ENCODE assay signal across 1 cellular context in the genomic region with DNA sequence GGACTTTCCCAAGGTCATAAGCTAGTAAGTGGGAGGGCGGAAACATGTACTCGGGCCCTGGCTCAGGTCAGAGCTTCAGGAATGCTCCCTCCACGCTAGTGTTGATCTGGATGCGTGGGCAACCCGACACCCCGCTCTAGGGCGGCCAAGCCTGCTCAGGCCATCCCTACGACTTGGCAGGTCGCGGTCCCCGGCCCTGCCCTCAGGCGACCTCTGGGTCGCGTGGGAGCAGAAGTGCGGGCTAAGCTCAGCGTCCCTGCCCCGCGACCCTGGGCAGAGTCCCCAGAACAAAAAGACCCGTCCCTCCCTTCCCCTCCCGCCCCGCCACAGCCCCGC.
TF ChIP-seq lines count a peak whose summit lies in the region.

No MANE protein-coding gene starts in this region.

TF ChIP-seq in HepG2, 621 proteins besides CTCF, POLR2A, EP300 and RAD21 (continued from another document and continues in another):
- TF ChIP-seq, protein P1, sequence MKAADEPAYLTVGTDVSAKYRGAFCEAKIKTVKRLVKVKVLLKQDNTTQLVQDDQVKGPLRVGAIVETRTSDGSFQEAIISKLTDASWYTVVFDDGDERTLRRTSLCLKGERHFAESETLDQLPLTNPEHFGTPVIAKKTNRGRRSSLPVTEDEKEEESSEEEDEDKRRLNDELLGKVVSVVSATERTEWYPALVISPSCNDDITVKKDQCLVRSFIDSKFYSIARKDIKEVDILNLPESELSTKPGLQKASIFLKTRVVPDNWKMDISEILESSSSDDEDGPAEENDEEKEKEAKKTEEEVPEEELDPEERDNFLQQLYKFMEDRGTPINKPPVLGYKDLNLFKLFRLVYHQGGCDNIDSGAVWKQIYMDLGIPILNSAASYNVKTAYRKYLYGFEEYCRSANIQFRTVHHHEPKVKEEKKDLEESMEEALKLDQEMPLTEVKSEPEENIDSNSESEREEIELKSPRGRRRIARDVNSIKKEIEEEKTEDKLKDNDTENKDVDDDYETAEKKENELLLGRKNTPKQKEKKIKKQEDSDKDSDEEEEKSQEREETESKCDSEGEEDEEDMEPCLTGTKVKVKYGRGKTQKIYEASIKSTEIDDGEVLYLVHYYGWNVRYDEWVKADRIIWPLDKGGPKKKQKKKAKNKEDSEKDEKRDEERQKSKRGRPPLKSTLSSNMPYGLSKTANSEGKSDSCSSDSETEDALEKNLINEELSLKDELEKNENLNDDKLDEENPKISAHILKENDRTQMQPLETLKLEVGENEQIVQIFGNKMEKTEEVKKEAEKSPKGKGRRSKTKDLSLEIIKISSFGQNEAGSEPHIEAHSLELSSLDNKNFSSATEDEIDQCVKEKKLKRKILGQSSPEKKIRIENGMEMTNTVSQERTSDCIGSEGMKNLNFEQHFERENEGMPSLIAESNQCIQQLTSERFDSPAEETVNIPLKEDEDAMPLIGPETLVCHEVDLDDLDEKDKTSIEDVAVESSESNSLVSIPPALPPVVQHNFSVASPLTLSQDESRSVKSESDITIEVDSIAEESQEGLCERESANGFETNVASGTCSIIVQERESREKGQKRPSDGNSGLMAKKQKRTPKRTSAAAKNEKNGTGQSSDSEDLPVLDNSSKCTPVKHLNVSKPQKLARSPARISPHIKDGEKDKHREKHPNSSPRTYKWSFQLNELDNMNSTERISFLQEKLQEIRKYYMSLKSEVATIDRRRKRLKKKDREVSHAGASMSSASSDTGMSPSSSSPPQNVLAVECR (CRISPR knock-in tag; IDR thresholded peaks at IDR 0.05; ENCODE audit: borderline replicate concordance) = peak; percentile 86; the same call in 1 of the 2 replicates
- TF ChIP-seq ZNF761 (CRISPR knock-in tag; conservative IDR thresholded peaks at IDR 0.05) = peak; percentile 60; the same call in 1 of the 2 replicates
- TF ChIP-seq, protein P2, sequence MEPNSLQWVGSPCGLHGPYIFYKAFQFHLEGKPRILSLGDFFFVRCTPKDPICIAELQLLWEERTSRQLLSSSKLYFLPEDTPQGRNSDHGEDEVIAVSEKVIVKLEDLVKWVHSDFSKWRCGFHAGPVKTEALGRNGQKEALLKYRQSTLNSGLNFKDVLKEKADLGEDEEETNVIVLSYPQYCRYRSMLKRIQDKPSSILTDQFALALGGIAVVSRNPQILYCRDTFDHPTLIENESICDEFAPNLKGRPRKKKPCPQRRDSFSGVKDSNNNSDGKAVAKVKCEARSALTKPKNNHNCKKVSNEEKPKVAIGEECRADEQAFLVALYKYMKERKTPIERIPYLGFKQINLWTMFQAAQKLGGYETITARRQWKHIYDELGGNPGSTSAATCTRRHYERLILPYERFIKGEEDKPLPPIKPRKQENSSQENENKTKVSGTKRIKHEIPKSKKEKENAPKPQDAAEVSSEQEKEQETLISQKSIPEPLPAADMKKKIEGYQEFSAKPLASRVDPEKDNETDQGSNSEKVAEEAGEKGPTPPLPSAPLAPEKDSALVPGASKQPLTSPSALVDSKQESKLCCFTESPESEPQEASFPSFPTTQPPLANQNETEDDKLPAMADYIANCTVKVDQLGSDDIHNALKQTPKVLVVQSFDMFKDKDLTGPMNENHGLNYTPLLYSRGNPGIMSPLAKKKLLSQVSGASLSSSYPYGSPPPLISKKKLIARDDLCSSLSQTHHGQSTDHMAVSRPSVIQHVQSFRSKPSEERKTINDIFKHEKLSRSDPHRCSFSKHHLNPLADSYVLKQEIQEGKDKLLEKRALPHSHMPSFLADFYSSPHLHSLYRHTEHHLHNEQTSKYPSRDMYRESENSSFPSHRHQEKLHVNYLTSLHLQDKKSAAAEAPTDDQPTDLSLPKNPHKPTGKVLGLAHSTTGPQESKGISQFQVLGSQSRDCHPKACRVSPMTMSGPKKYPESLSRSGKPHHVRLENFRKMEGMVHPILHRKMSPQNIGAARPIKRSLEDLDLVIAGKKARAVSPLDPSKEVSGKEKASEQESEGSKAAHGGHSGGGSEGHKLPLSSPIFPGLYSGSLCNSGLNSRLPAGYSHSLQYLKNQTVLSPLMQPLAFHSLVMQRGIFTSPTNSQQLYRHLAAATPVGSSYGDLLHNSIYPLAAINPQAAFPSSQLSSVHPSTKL (CRISPR knock-in tag; IDR thresholded peaks at IDR 0.05) = peak; percentile 36; the same call in 1 of the 2 replicates
- TF ChIP-seq, protein P3, sequence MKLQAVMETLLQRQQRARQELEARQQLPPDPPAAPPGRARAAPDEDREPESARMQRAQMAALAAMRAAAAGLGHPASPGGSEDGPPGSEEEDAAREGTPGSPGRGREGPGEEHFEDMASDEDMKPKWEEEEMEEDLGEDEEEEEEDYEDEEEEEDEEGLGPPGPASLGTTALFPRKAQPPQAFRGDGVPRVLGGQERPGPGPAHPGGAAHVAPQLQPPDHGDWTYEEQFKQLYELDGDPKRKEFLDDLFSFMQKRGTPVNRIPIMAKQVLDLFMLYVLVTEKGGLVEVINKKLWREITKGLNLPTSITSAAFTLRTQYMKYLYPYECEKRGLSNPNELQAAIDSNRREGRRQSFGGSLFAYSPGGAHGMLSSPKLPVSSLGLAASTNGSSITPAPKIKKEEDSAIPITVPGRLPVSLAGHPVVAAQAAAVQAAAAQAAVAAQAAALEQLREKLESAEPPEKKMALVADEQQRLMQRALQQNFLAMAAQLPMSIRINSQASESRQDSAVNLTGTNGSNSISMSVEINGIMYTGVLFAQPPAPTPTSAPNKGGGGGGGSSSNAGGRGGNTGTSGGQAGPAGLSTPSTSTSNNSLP (IDR thresholded peaks at IDR 0.05; ENCODE audit: low read depth, low read length) = no peak
- TF ChIP-seq HNRNPH1 (optimal IDR thresholded peaks at IDR 0.05; ENCODE audit: low read depth, low read length) = no peak
- TF ChIP-seq ASH2L (IDR thresholded peaks at IDR 0.05; ENCODE audit: insufficient read length, low read depth, low read length) = no peak
- TF ChIP-seq KDM3A (CRISPR knock-in tag; IDR thresholded peaks at IDR 0.05; ENCODE audit: low read depth) = no peak
- TF ChIP-seq, protein P4, sequence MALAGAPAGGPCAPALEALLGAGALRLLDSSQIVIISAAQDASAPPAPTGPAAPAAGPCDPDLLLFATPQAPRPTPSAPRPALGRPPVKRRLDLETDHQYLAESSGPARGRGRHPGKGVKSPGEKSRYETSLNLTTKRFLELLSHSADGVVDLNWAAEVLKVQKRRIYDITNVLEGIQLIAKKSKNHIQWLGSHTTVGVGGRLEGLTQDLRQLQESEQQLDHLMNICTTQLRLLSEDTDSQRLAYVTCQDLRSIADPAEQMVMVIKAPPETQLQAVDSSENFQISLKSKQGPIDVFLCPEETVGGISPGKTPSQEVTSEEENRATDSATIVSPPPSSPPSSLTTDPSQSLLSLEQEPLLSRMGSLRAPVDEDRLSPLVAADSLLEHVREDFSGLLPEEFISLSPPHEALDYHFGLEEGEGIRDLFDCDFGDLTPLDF (CRISPR knock-in tag; IDR thresholded peaks at IDR 0.05) = no peak
- no peak for TF ChIP-seq CREM (IDR thresholded peaks at IDR 0.05)
- no peak for TF ChIP-seq CREM (CRISPR knock-in tag; IDR thresholded peaks at IDR 0.05)
- TF ChIP-seq, protein P5, sequence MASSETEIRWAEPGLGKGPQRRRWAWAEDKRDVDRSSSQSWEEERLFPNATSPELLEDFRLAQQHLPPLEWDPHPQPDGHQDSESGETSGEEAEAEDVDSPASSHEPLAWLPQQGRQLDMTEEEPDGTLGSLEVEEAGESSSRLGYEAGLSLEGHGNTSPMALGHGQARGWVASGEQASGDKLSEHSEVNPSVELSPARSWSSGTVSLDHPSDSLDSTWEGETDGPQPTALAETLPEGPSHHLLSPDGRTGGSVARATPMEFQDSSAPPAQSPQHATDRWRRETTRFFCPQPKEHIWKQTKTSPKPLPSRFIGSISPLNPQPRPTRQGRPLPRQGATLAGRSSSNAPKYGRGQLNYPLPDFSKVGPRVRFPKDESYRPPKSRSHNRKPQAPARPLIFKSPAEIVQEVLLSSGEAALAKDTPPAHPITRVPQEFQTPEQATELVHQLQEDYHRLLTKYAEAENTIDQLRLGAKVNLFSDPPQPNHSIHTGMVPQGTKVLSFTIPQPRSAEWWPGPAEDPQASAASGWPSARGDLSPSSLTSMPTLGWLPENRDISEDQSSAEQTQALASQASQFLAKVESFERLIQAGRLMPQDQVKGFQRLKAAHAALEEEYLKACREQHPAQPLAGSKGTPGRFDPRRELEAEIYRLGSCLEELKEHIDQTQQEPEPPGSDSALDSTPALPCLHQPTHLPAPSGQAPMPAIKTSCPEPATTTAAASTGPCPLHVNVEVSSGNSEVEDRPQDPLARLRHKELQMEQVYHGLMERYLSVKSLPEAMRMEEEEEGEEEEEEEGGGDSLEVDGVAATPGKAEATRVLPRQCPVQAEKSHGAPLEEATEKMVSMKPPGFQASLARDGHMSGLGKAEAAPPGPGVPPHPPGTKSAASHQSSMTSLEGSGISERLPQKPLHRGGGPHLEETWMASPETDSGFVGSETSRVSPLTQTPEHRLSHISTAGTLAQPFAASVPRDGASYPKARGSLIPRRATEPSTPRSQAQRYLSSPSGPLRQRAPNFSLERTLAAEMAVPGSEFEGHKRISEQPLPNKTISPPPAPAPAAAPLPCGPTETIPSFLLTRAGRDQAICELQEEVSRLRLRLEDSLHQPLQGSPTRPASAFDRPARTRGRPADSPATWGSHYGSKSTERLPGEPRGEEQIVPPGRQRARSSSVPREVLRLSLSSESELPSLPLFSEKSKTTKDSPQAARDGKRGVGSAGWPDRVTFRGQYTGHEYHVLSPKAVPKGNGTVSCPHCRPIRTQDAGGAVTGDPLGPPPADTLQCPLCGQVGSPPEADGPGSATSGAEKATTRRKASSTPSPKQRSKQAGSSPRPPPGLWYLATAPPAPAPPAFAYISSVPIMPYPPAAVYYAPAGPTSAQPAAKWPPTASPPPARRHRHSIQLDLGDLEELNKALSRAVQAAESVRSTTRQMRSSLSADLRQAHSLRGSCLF (CRISPR knock-in tag; IDR thresholded peaks at IDR 0.05; ENCODE audit: borderline replicate concordance) = no peak
- TF ChIP-seq, protein P6, sequence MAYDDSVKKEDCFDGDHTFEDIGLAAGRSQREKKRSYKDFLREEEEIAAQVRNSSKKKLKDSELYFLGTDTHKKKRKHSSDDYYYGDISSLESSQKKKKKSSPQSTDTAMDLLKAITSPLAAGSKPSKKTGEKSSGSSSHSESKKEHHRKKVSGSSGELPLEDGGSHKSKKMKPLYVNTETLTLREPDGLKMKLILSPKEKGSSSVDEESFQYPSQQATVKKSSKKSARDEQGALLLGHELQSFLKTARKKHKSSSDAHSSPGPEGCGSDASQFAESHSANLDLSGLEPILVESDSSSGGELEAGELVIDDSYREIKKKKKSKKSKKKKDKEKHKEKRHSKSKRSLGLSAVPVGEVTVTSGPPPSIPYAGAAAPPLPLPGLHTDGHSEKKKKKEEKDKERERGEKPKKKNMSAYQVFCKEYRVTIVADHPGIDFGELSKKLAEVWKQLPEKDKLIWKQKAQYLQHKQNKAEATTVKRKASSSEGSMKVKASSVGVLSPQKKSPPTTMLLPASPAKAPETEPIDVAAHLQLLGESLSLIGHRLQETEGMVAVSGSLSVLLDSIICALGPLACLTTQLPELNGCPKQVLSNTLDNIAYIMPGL (CRISPR knock-in tag; IDR thresholded peaks at IDR 0.05; ENCODE audit: borderline replicate concordance in 1 of 2, low read depth in 1 of 2) = peak in 1 of 2 experiments; percentile 50; a peak in 1 of 4 replicates
- no peak for TF ChIP-seq ISL2 (CRISPR knock-in tag; IDR thresholded peaks at IDR 0.05)
- TF ChIP-seq ZNF792 (CRISPR knock-in tag; IDR thresholded peaks at IDR 0.05) = peak; percentile 13; the same call in 1 of the 2 replicates
- no peak for TF ChIP-seq SSRP1 (CRISPR knock-in tag; IDR thresholded peaks at IDR 0.05)
- TF ChIP-seq ZFX (CRISPR knock-in tag; IDR thresholded peaks at IDR 0.05; ENCODE audit: low read depth) = peak; percentile 71
- TF ChIP-seq, protein P7, sequence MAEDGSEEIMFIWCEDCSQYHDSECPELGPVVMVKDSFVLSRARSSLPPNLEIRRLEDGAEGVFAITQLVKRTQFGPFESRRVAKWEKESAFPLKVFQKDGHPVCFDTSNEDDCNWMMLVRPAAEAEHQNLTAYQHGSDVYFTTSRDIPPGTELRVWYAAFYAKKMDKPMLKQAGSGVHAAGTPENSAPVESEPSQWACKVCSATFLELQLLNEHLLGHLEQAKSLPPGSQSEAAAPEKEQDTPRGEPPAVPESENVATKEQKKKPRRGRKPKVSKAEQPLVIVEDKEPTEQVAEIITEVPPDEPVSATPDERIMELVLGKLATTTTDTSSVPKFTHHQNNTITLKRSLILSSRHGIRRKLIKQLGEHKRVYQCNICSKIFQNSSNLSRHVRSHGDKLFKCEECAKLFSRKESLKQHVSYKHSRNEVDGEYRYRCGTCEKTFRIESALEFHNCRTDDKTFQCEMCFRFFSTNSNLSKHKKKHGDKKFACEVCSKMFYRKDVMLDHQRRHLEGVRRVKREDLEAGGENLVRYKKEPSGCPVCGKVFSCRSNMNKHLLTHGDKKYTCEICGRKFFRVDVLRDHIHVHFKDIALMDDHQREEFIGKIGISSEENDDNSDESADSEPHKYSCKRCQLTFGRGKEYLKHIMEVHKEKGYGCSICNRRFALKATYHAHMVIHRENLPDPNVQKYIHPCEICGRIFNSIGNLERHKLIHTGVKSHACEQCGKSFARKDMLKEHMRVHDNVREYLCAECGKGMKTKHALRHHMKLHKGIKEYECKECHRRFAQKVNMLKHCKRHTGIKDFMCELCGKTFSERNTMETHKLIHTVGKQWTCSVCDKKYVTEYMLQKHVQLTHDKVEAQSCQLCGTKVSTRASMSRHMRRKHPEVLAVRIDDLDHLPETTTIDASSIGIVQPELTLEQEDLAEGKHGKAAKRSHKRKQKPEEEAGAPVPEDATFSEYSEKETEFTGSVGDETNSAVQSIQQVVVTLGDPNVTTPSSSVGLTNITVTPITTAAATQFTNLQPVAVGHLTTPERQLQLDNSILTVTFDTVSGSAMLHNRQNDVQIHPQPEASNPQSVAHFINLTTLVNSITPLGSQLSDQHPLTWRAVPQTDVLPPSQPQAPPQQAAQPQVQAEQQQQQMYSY (CRISPR knock-in tag; IDR thresholded peaks at IDR 0.05) = no peak
- TF ChIP-seq PHF8 (CRISPR knock-in tag; IDR thresholded peaks at IDR 0.05) = peak; percentile 37; the same call in 1 of the 2 replicates
- TF ChIP-seq, protein P8, sequence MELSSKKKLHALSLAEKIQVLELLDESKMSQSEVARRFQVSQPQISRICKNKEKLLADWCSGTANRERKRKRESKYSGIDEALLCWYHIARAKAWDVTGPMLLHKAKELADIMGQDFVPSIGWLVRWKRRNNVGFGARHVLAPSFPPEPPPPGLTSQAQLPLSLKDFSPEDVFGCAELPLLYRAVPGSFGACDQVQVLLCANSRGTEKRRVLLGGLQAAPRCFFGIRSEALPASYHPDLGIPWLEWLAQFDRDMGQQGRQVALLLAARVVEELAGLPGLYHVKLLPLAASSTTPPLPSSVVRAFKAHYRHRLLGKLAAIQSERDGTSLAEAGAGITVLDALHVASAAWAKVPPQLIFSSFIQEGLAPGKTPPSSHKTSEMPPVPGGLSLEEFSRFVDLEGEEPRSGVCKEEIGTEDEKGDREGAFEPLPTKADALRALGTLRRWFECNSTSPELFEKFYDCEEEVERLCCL (CRISPR knock-in tag; IDR thresholded peaks at IDR 0.05; ENCODE audit: borderline replicate concordance) = 0 out of 2 replicates have a peak, but pooled peaks have one; percentile 55
- no peak for TF ChIP-seq SIN3A (IDR thresholded peaks at IDR 0.05; ENCODE audit: borderline replicate concordance, low read depth, low read length)
- no peak for TF ChIP-seq ZNF780A (CRISPR knock-in tag; IDR thresholded peaks at IDR 0.05)
- TF ChIP-seq SP2 (CRISPR knock-in tag; IDR thresholded peaks at IDR 0.05) = no peak
- TF ChIP-seq ZNF441 (CRISPR knock-in tag; IDR thresholded peaks at IDR 0.05; ENCODE audit: borderline replicate concordance) = 0 out of 2 replicates have a peak, but pooled peaks have one; percentile 7
- no peak for TF ChIP-seq HMG20B (CRISPR knock-in tag; conservative IDR thresholded peaks at IDR 0.05)
- TF ChIP-seq ZNF274 (CRISPR knock-in tag; IDR thresholded peaks at IDR 0.05) = 0 out of 2 replicates have a peak, but pooled peaks have one; percentile 40
- peak; percentile 68 for TF ChIP-seq RXRB (CRISPR knock-in tag; IDR thresholded peaks at IDR 0.05; ENCODE audit: borderline replicate concordance)
- no peak for TF ChIP-seq TCF7L2 (IDR thresholded peaks at IDR 0.05; ENCODE audit: low read depth, low read length)
- TF ChIP-seq PRMT3 (CRISPR knock-in tag; IDR thresholded peaks at IDR 0.05; ENCODE audit: borderline replicate concordance, low read depth) = no peak
- 0 out of 2 replicates have a peak, but pooled peaks have one; percentile 72 for TF ChIP-seq GZF1 (CRISPR knock-in tag; IDR thresholded peaks at IDR 0.05)
- TF ChIP-seq U2AF2 (IDR thresholded peaks at IDR 0.05; ENCODE audit: low read depth, low read length) = no peak
